In genomic region chr4:107772269-107772668, GRCh38 we compare ENCODE assay signal across 3 cellular contexts.
A peak's percentile ranks its signal among the peaks of the same experiment; 100 is the strongest.
TF ChIP-seq lines count a peak whose summit lies in the region.

No MANE protein-coding gene starts in this region.

TF ChIP-seq in HEK293, 187 proteins besides CTCF, POLR2A, EP300 and RAD21:
- TF ChIP-seq SETDB1 (IDR thresholded peaks at IDR 0.05; ENCODE audit: insufficient read length, low read length): peak; percentile 60
TF ChIP-seq in HEK293: peak in this region for 1; not testable (repeated sequence) for 186.

TF ChIP-seq in K562, 482 proteins besides CTCF, POLR2A, EP300 and RAD21:
- TF ChIP-seq ZNF431 (CRISPR knock-in tag; IDR thresholded peaks at IDR 0.05): peak; percentile 91

TF ChIP-seq in HepG2, 621 proteins besides CTCF, POLR2A, EP300 and RAD21:
- TF ChIP-seq ZNF431 (CRISPR knock-in tag; IDR thresholded peaks at IDR 0.05; ENCODE audit: borderline replicate concordance, low read depth): peak; percentile 36; the same call in 1 of the 2 replicates
